ENCODE assay signal across 15 cellular contexts in the genomic region with DNA sequence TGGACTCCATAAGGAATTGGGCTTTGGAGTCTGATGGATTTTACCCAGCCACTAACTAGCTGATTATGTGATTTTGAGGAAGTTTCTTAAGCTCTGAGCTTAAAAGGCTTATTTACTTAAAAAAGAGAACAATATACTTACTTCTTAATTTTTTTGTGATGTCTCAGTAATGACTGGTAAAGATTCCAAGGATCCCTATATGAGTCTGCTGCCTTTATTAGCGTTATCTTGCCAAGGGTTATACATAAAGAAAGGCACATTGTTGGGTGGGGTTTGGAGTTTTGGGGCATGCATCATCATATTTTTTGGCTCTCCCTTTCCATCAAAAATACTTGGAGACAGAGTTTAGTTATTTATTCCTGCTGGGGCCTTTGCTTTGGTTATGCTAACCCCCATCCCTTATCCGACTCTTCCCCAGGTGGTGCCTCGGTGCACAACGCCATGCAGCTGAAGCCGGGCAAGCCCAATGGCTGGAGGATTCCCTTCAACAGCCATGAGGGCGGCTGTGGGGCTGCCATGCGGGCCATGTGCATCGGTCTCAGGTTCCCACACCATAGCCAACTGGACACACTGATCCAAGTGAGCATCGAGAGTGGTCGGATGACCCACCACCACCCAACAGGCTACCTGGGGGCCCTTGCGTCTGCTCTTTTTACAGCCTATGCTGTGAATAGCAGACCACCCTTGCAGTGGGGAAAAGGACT. TPM values are rescaled to one million over a fixed set of nuclear protein-coding genes. Genes with fewer than 3 reads are reported as not detected.
"Had no signal": no experiment of that assay in that cellular context is flagged by ENCODE, and none has a peak within 500 bp of the region (broad histone marks: within the 10 kb centered on the region; RNA-seq: fewer than 3 reads in every experiment).

No MANE protein-coding gene starts in this region.

- H3K27ac ChIP-seq: esophagus muscularis mucosa had no signal

- H3K4me3 Mint-ChIP-seq: activated CD4-positive, alpha-beta T cell treated with anti-CD3 and anti-CD28 coated beads, Interleukin-2, amount 10 ng/mL, durations not matched to agents 24 days and 14 days; activated naive CD8-positive, alpha-beta T cell treated with anti-CD3 and anti-CD28 coated beads, Interleukin-2, amount 50 U/mL, for 24 hours; activated T-helper 1 cell treated with anti-CD3 and anti-CD28 coated beads, Interleukin-12 subunit alpha, Interleukin-12 subunit beta, Interleukin-2, Interleukin-4 antibody, amounts not matched to agents 30 ng/mL and 10 ng/mL and 1 ng/mL, durations not matched to agents 14 hours and 24 hours and 36 hours had no signal

- H3K4me3 ChIP-seq: esophagus muscularis mucosa, heart left ventricle, left lung had no signal

- H3K27ac Mint-ChIP-seq: activated CD4-positive, alpha-beta T cell treated with anti-CD3 and anti-CD28 coated beads, Interleukin-2, amount 10 ng/mL, durations not matched to agents 24 days and 14 days; activated T-helper 1 cell treated with anti-CD3 and anti-CD28 coated beads, Interleukin-12 subunit alpha, Interleukin-12 subunit beta, Interleukin-2, Interleukin-4 antibody, amounts not matched to agents 30 ng/mL and 10 ng/mL and 1 ng/mL, durations not matched to agents 14 hours and 24 hours and 36 hours had no signal

- H3K27me3 ChIP-seq: esophagus muscularis mucosa, heart left ventricle, left lung had no signal

- DNase-seq: activated CD4-positive, alpha-beta T cell treated with anti-CD3 and anti-CD28 coated beads, Interleukin-2, amount 10 ng/mL, durations not matched to agents 24 days and 14 days; activated naive CD4-positive, alpha-beta T cell; activated naive CD8-positive, alpha-beta T cell treated with anti-CD3 and anti-CD28 coated beads, Interleukin-2, amount 50 U/mL, for 24 hours; heart left ventricle; islet precursor cell; mesendoderm; stimulated activated CD4-positive, alpha-beta T cell treated with anti-CD3 and anti-CD28 coated beads, Interleukin-4, amount 100 ng/mL, for 24 hours; T-helper 9 cell had no signal

- ATAC-seq: activated naive CD8-positive, alpha-beta T cell treated with anti-CD3 and anti-CD28 coated beads, Interleukin-2, amount 50 U/mL, for 24 hours; heart left ventricle had no signal

- H3K9me3 ChIP-seq: esophagus muscularis mucosa, heart left ventricle, left lung had no signal

RNA-seq across cellular contexts. Expression of gene PLA1A, which starts 11.7 kb away (rescaled TPM):
- polyA plus RNA-seq: neural cell had no signal

RNA-seq across cellular contexts. Expression of gene CD80, which starts 26.6 kb away (rescaled TPM):
- total RNA-seq: astrocyte, frontal cortex, osteocyte had no signal
- polyA plus RNA-seq: neural cell had no signal
